In genomic region chr4:174646326-174646725, GRCh38 we compare ENCODE assay signal across 5 cellular contexts.
"Had no signal": no experiment of that assay in that cellular context is flagged by ENCODE, and none has a peak within 500 bp of the region (broad histone marks: within the 10 kb centered on the region; RNA-seq: fewer than 3 reads in every experiment).

No MANE protein-coding gene starts in this region.

- ATAC-seq: K562 had no signal

- H3K4me3 ChIP-seq: K562 had no signal

- DNase-seq: GOT3, H7, HCEC 1CT, IMR-90 had no signal
